25 cellular contexts compared by ENCODE assay signal in the genomic region with DNA sequence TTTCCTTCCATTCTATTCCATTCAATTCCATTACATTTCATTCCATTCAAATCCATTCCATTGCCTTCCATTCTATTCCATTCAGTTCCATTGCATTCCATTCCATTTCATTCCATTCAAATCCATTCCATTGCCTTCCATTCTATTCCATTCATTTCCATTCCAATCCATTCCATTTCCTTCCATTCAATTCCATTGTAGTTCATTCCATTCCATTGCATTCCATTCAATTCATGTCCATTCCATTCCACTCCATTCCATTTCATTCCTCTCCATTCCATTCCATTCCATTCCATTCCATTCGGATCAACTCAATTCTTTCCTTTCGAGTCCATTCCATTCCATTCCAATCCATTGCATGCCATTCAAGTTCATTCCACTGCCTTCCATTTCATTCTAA.
DNase-seq lines count a peak whose midpoint lies in the region; ATAC-seq, FAIRE-seq and TF ChIP-seq lines count a peak whose summit lies in the region.
"Had no signal": no experiment of that assay in that cellular context is flagged by ENCODE, and none has a peak within 500 bp of the region (broad histone marks: within the 10 kb centered on the region; RNA-seq: fewer than 3 reads in every experiment).

No MANE protein-coding gene starts in this region.

- TF ChIP-seq CTCF in GM23338 (conservative IDR thresholded peaks at IDR 0.05; ENCODE audit: low read depth in 2 of 2) (no peak), IMR-90 (conservative IDR thresholded peaks at IDR 0.05; ENCODE audit: low read depth, low read length) (no peak), hepatocyte (IDR thresholded peaks at IDR 0.05; ENCODE audit: poor library complexity) (no peak), adrenal gland (IDR thresholded peaks at IDR 0.05) (no peak), tibial nerve (IDR thresholded peaks at IDR 0.05) (no peak)

- H2BK5ac ChIP-seq in IMR-90 (ENCODE audit: low read depth, low read length, poor library complexity, severe bottlenecking), result peak overlapping the region; percentile 83

- POLR2A ChIA-PET in IMR-90 (lab: Charles Lee; ENCODE audit: unreplicated experiment), result no interaction called here

- H2AFZ ChIP-seq in GM23338 (no peak overlapping the region), IMR-90 (replicated peaks; ENCODE audit: low read length, poor library complexity) (no peak overlapping the region), hepatocyte (no peak overlapping the region)
- H2AFZ ChIP-seq: GM23248 had no signal

- FAIRE-seq in GM19239 (lab: Jason Lieb, UNC), result no peak
- FAIRE-seq: A549, D721Med, GM12891, GM18507 had no signal

- H3K27ac Mint-ChIP-seq in GM23338, result no peak overlapping the region
- H3K27ac Mint-ChIP-seq: CD14-positive monocyte; CD4-positive, alpha-beta T cell; CD8-positive, alpha-beta memory T cell; H9 had no signal

- TF ChIP-seq POLR2A in IMR-90 (IDR thresholded peaks at IDR 0.05; ENCODE audit: low read depth, low read length) (no peak), adrenal gland (IDR thresholded peaks at IDR 0.05) (no peak), tibial nerve (IDR thresholded peaks at IDR 0.05) (no peak)

- H2BK120ac ChIP-seq in IMR-90 (ENCODE audit: low read depth, low read length), result no peak overlapping the region

- TF ChIP-seq EP300 in tibial nerve (IDR thresholded peaks at IDR 0.05), result no peak

- CTCF ChIA-PET in IMR-90 (lab: Yijun Ruan, JAX), result no interaction called here

- dilution Hi-C loops in IMR-90 (cut with HindIII; ENCODE audit: low sequenced_read_pairs, unreplicated experiment), result no loop called here

- ATAC-seq in GM23338 (no peak), IMR-90 (ENCODE audit: low read depth) (no peak)
- ATAC-seq: A549, HCT116 had no signal

- H3K9me2 ChIP-seq in GM23338 (ENCODE audit: insufficient read depth) (no peaks in the 10 kb centered on the region), hepatocyte (replicated peaks; ENCODE audit: insufficient read depth) (no peaks in the 10 kb centered on the region)

- H3K9me3 ChIP-seq in IMR-90 (ENCODE audit: control insufficient read depth, insufficient read depth, low read length), result peaks cover 33% of the 10 kb centered on the region
- H3K9me3 ChIP-seq in hepatocyte (ENCODE audit: low read depth), result peaks cover 46% of the 10 kb centered on the region
- H3K9me3 ChIP-seq in adrenal gland (replicated peaks in 1 of 3), result peaks cover 0 to 35% (median 0%) of the 10 kb centered on the region in 3 donors
- H3K9me3 ChIP-seq in tibial nerve, result peaks cover 0 to 91% (median 28%) of the 10 kb centered on the region in 4 donors
- H3K9me3 ChIP-seq: BE2C had no signal

- H3K4me3 ChIP-seq in GM23338, result peak overlapping the region; percentile 14; the same call in 1 of the 2 replicates
- no peak overlapping the region for H3K4me3 ChIP-seq in IMR-90 (ENCODE audit: insufficient read depth, low read depth, low read length)
- peak overlapping the region; percentile 6 for H3K4me3 ChIP-seq in hepatocyte
- H3K4me3 ChIP-seq in adrenal gland, result no peak overlapping the region
- no peak overlapping the region for H3K4me3 ChIP-seq in tibial nerve
- H3K4me3 ChIP-seq: A549; BLaER1 treated with 17β-estradiol and CSF1 and Interleukin-3, amounts not matched to agents 10 nM and 100 nM; GM23248 had no signal

- 0 out of 2 replicates have a peak, but pooled peaks cover 3% of the 10 kb centered on the region for H3F3A ChIP-seq in GM23338 (replicated peaks; ENCODE audit: low read depth)

- H3K27me3 ChIP-seq in GM23338 (ENCODE audit: insufficient read depth) (no peaks in the 10 kb centered on the region), IMR-90 (ENCODE audit: control insufficient read depth, insufficient read depth, low read length) (no peaks in the 10 kb centered on the region), hepatocyte (no peaks in the 10 kb centered on the region), adrenal gland (no peaks in the 10 kb centered on the region), tibial nerve (no peaks in the 10 kb centered on the region)
- H3K27me3 ChIP-seq: BE2C; BLaER1 treated with 17β-estradiol and CSF1 and Interleukin-3, amounts not matched to agents 10 nM and 100 nM had no signal

- no peak overlapping the region for H2BK20ac ChIP-seq in IMR-90 (ENCODE audit: low read depth, low read length)

- H4K20me1 ChIP-seq in GM23338 (replicated peaks; ENCODE audit: insufficient read depth) (no peaks in the 10 kb centered on the region), IMR-90 (ENCODE audit: insufficient read depth, low read length) (no peaks in the 10 kb centered on the region), hepatocyte (ENCODE audit: insufficient read depth, poor library complexity, severe bottlenecking) (no peaks in the 10 kb centered on the region)
- H4K20me1 ChIP-seq: BLaER1 treated with 17β-estradiol and CSF1 and Interleukin-3, amounts not matched to agents 10 nM and 100 nM had no signal

- H3K9ac ChIP-seq in IMR-90 (ENCODE audit: low read depth, low read length), result no peak overlapping the region
- H3K9ac ChIP-seq: BLaER1 treated with 17β-estradiol and CSF1 and Interleukin-3, amounts not matched to agents 10 nM and 100 nM; GM23248 had no signal

- no peak overlapping the region for H3K56ac ChIP-seq in IMR-90 (ENCODE audit: extremely low read depth, insufficient read depth, low read length)

- no peak overlapping the region for H4K91ac ChIP-seq in IMR-90 (ENCODE audit: insufficient read depth, low read depth, low read length)

- in situ Hi-C loops in IMR-90 (cut with MboI; ENCODE audit: low sequenced_read_pairs), result no loop called here

- 65% methylated on average over 2 of the region's 2 CpGs; no CpG with 5 or more reads in 1 of the 2 experiments for WGBS in IMR-90 (ENCODE audit: extremely low coverage in 2 of 2, insufficient read length in 1 of 2), 2 experiments
- WGBS in hepatocyte (ENCODE audit: low lambda C conversion rate, missing lambda C conversion rate), result 95% methylated on average over 2 of the region's 2 CpGs
- WGBS in adrenal gland, 4 donors, result 77 to 81% (median 79%) methylated on average over 2 of the region's 2 CpGs
- 90 to 91% methylated on average over 2 of the region's 2 CpGs for WGBS in tibial nerve, 2 donors

- no peak for TF ChIP-seq RAD21 in IMR-90 (IDR thresholded peaks at IDR 0.05; ENCODE audit: low read length)

- H3K18ac ChIP-seq in IMR-90 (ENCODE audit: low read depth, low read length), result no peak overlapping the region

- no peaks in the 10 kb centered on the region for H3K4me1 ChIP-seq in GM23338 (ENCODE audit: insufficient read depth)
- no peaks in the 10 kb centered on the region for H3K4me1 ChIP-seq in IMR-90 (ENCODE audit: control insufficient read depth, insufficient read depth, low read length)
- no peaks in the 10 kb centered on the region for H3K4me1 ChIP-seq in hepatocyte (ENCODE audit: insufficient read depth)
- no peaks in the 10 kb centered on the region for H3K4me1 ChIP-seq in adrenal gland (replicated peaks in 1 of 2)
- H3K4me1 ChIP-seq in tibial nerve, result no peaks in the 10 kb centered on the region
- H3K4me1 ChIP-seq: A549; BE2C; BLaER1 treated with 17β-estradiol and CSF1 and Interleukin-3, amounts not matched to agents 10 nM and 100 nM had no signal

- H3K79me2 ChIP-seq in GM23338 (replicated peaks; ENCODE audit: insufficient read depth) (no peaks in the 10 kb centered on the region), hepatocyte (no peaks in the 10 kb centered on the region)

- H4K8ac ChIP-seq in IMR-90 (ENCODE audit: low read depth in 2 of 2, low read length in 2 of 2), result no peak overlapping the region

- DNase-seq in GM23338 (ENCODE audit: low spot score) (no peak), IMR-90 (no peak), hepatocyte (ENCODE audit: low spot score) (no peak), adrenal gland (no peak), GM19239 (ENCODE audit: insufficient read length, low spot score) (no peak), tibial nerve (ENCODE audit: low spot score in 2 of 2) (no peak)
- DNase-seq: 8988T; ACHN; AML-193; BE2C; CD4-positive, alpha-beta T cell; CD8-positive, alpha-beta memory T cell; DMS 273 treated with DMSO at 0.1 percent for 48 hours; DMS79; EL; GDM1; GM23248; H9 had no signal

- H3K79me1 ChIP-seq in IMR-90 (ENCODE audit: low read depth in 1 of 2, low read length in 2 of 2), result no peaks in the 10 kb centered on the region

- peaks cover 34% of the 10 kb centered on the region for H3K27me3 Mint-ChIP-seq in GM23338 (ENCODE audit: insufficient read depth, low read depth, poor library complexity)
- H3K27me3 Mint-ChIP-seq: CD4-positive, alpha-beta T cell; CD8-positive, alpha-beta memory T cell had no signal

- H4K5ac ChIP-seq in IMR-90 (ENCODE audit: low read depth, low read length), result no peak overlapping the region

- no peak overlapping the region for H2AK5ac ChIP-seq in IMR-90 (ENCODE audit: low read depth, low read length)

- H3K4me2 ChIP-seq in GM23338 (no peak overlapping the region), IMR-90 (ENCODE audit: low read depth, low read length) (no peak overlapping the region), hepatocyte (no peak overlapping the region)
- H3K4me2 ChIP-seq: A549; BLaER1 treated with 17β-estradiol and CSF1 and Interleukin-3, amounts not matched to agents 10 nM and 100 nM had no signal

- no peaks in the 10 kb centered on the region; the same call in 2 of the 3 replicates for H3K9me3 Mint-ChIP-seq in GM23338
- H3K9me3 Mint-ChIP-seq: H9 had no signal

- no TSS peak for BruUV-seq in IMR-90 (replicated peaks; lab: Mats Ljungman, UMichigan)

- intact Hi-C loops in IMR-90 (cut with micrococcal nuclease), result no loop called here
- intact Hi-C loops in adrenal gland (cut with DNase I), result no loop called here

- no peak overlapping the region for H2BK15ac ChIP-seq in IMR-90 (ENCODE audit: low read depth, low read length)

- peaks cover 23% of the 10 kb centered on the region for H3K36me3 Mint-ChIP-seq in GM23338 (ENCODE audit: low read depth)
- H3K36me3 Mint-ChIP-seq: CD14-positive monocyte had no signal

- H3K36me3 ChIP-seq in GM23338 (ENCODE audit: insufficient read depth), result peaks cover 68% of the 10 kb centered on the region
- no peaks in the 10 kb centered on the region for H3K36me3 ChIP-seq in IMR-90 (ENCODE audit: control insufficient read depth, insufficient read depth, low read length)
- H3K36me3 ChIP-seq in hepatocyte (replicated peaks; ENCODE audit: insufficient read depth, low read depth), result no peaks in the 10 kb centered on the region
- H3K36me3 ChIP-seq in adrenal gland (replicated peaks in 1 of 2), result no peaks in the 10 kb centered on the region
- no peaks in the 10 kb centered on the region for H3K36me3 ChIP-seq in tibial nerve
- H3K36me3 ChIP-seq: BE2C; BLaER1 treated with 17β-estradiol and CSF1 and Interleukin-3, amounts not matched to agents 10 nM and 100 nM had no signal

- no peak overlapping the region for H3K27ac ChIP-seq in GM23338 (ENCODE audit: low read depth)
- no peak overlapping the region for H3K27ac ChIP-seq in IMR-90 (ENCODE audit: insufficient read depth, low read length)
- H3K27ac ChIP-seq in hepatocyte, result no peak overlapping the region
- no peak overlapping the region for H3K27ac ChIP-seq in adrenal gland
- H3K27ac ChIP-seq in tibial nerve, result no peak overlapping the region
- H3K27ac ChIP-seq: A549; BLaER1 treated with 17β-estradiol and CSF1 and Interleukin-3, amounts not matched to agents 10 nM and 100 nM; GM23248 had no signal

- H3K14ac ChIP-seq in IMR-90 (replicated peaks; ENCODE audit: low read depth, low read length), result no peak overlapping the region

- H3K9me1 ChIP-seq in IMR-90 (ENCODE audit: insufficient read depth, low read length), result no peaks in the 10 kb centered on the region

- H2AK9ac ChIP-seq in IMR-90 (replicated peaks; ENCODE audit: low read depth, low read length, poor library complexity), result no peak overlapping the region

- H3K4me1 Mint-ChIP-seq in GM23338, result no peaks in the 10 kb centered on the region
- H3K4me1 Mint-ChIP-seq: CD14-positive monocyte; CD8-positive, alpha-beta memory T cell; H9 had no signal

- H3K23ac ChIP-seq in IMR-90 (ENCODE audit: low read depth, low read length), result no peak overlapping the region

- no peak overlapping the region for H3K4ac ChIP-seq in IMR-90 (ENCODE audit: low read depth, low read length)

- no peak overlapping the region for H3K4me3 Mint-ChIP-seq in GM23338
- H3K4me3 Mint-ChIP-seq: CD14-positive monocyte; CD4-positive, alpha-beta T cell; CD8-positive, alpha-beta memory T cell had no signal

Comparison
In these comparisons a context has a peak if more than half of its experiments do, and no peak if none do; other contexts are left out.
1. H3K4me3 ChIP-seq: peak in GM23338 (single experiment) and hepatocyte (single experiment); none in IMR-90 (single experiment), adrenal gland (0 of 4) and tibial nerve (0 of 4).